17 cellular contexts compared by ENCODE assay signal in the genomic region with DNA sequence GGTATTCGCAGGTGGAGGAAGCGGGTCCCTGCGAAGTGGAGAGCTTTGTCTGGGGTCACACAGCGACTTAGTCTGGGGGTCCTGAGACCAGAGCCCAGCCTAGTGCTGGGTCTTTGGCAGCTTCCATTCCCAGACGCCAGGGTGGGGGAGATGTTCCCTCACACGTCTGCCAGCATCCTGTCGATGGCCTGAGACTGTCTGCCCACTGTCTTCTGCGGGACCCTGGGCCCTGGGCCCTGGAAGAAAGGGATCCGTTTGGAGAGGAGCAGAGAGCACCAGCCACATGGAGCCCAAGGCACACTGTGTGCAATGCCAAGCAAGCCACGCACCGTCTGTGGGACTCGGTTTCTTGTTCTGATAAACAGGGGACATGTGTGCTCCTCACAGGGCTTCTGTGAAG.
"Had no signal": no experiment of that assay in that cellular context is flagged by ENCODE, and none has a peak within 500 bp of the region (broad histone marks: within the 10 kb centered on the region; RNA-seq: fewer than 3 reads in every experiment).

No MANE protein-coding gene starts in this region.

- H3K4me1 ChIP-seq: parathyroid adenoma, transverse colon had no signal

- H3K27me3 ChIP-seq: transverse colon had no signal

- DNase-seq: activated CD4-positive, alpha-beta T cell treated with anti-CD3 and anti-CD28 coated beads, Interleukin-2, amount 10 ng/mL, durations not matched to agents 24 days and 14 days; activated CD8-positive, alpha-beta T cell treated with anti-CD3 and anti-CD28 coated beads for 36 hours; activated gamma-delta T cell treated with Interleukin-2 at 50 U/mL for 16 hours; activated naive CD4-positive, alpha-beta T cell treated with anti-CD3 and anti-CD28 coated beads, Interleukin-2, amount 50 U/mL, for 16 hours; amniotic stem cell; dermis blood vessel endothelial cell; effector CD8-positive, alpha-beta T cell; midbrain; nucleus accumbens; right cardiac atrium; spleen; stimulated activated naive CD4-positive, alpha-beta T cell; SW 1271; T-helper 9 cell; transverse colon had no signal

- H3K9ac ChIP-seq: parathyroid adenoma had no signal

- H3K27ac ChIP-seq: parathyroid adenoma, spleen, transverse colon, VCaP had no signal

- H3K4me3 ChIP-seq: spleen, transverse colon had no signal

- H3K36me3 ChIP-seq: spleen, transverse colon had no signal
